Comparison of ENCODE assay signal across 15 cellular contexts in genomic region chr22:19988965-19989724, GRCh38. TPM values are rescaled to one million over a fixed set of nuclear protein-coding genes. Genes with fewer than 3 reads are reported as not detected.
DNase-seq lines count a peak whose midpoint lies in the region; ATAC-seq and TF ChIP-seq lines count a peak whose summit lies in the region.
"Had no signal": no experiment of that assay in that cellular context is flagged by ENCODE, and none has a peak within 500 bp of the region (broad histone marks: within the 10 kb centered on the region; RNA-seq: fewer than 3 reads in every experiment).

No MANE protein-coding gene starts in this region.

- H3K27ac ChIP-seq in CD8-positive, alpha-beta memory T cell (ENCODE audit: low read depth, low read length): peak overlapping the region; percentile 93
- H3K27ac ChIP-seq in gastroesophageal sphincter: peak overlapping the region in 3 of 4 donors; percentile 50 to 93 (median 74)
- no peak overlapping the region for H3K27ac ChIP-seq in psoas muscle
- H3K27ac ChIP-seq in adrenal gland: peak overlapping the region in 2 of 5 donors; percentile 49 to 66
- H3K27ac ChIP-seq: C4-2B had no signal

- no CpG with 5 or more reads among the region's 18 CpGs for WGBS in gastroesophageal sphincter (ENCODE audit: low coverage in 1 of 2), 2 donors
- WGBS in psoas muscle, 3 donors: 79 to 87% (median 81%) methylated on average over 18 of the region's 18 CpGs
- WGBS in adrenal gland, 4 donors: 85 to 92% (median 87%) methylated on average over 5 to 18 of the region's 18 CpGs

- TF ChIP-seq CTCF in gastroesophageal sphincter (IDR thresholded peaks at IDR 0.05) (no peak), psoas muscle (IDR thresholded peaks at IDR 0.05) (no peak), adrenal gland (IDR thresholded peaks at IDR 0.05) (no peak)

- no peak overlapping the region for H3K27ac Mint-ChIP-seq in CD8-positive, alpha-beta memory T cell

- CTCF ChIA-PET in CD8-positive, alpha-beta memory T cell (lab: Charles Lee): no interaction called here

- TF ChIP-seq EP300 in gastroesophageal sphincter (IDR thresholded peaks at IDR 0.05): no peak

- no peaks in the 10 kb centered on the region for H3K36me3 Mint-ChIP-seq in CD8-positive, alpha-beta memory T cell

- H3K9me3 Mint-ChIP-seq in CD8-positive, alpha-beta memory T cell: no peaks in the 10 kb centered on the region

- POLR2A ChIA-PET in CD8-positive, alpha-beta memory T cell (lab: Charles Lee): no interaction called here

- no peaks in the 10 kb centered on the region for H3K9me3 ChIP-seq in CD8-positive, alpha-beta memory T cell (ENCODE audit: low read length)
- H3K9me3 ChIP-seq in gastroesophageal sphincter: no peaks in the 10 kb centered on the region
- no peaks in the 10 kb centered on the region for H3K9me3 ChIP-seq in psoas muscle
- H3K9me3 ChIP-seq in adrenal gland (replicated peaks in 1 of 3): no peaks in the 10 kb centered on the region

- peaks cover 0 to 6% of the 10 kb centered on the region in 2 donors for H3K27me3 Mint-ChIP-seq in CD8-positive, alpha-beta memory T cell

- H3K27me3 ChIP-seq in CD8-positive, alpha-beta memory T cell (ENCODE audit: insufficient read depth, low read length, poor library complexity, severe bottlenecking): peaks cover 5% of the 10 kb centered on the region
- H3K27me3 ChIP-seq in gastroesophageal sphincter (no peaks in the 10 kb centered on the region), psoas muscle (ENCODE audit: insufficient read depth in 3 of 3, low read length in 2 of 3) (no peaks in the 10 kb centered on the region), adrenal gland (no peaks in the 10 kb centered on the region)

- peaks cover 0 to 7% (median 2%) of the 10 kb centered on the region in 3 donors for H3K4me1 Mint-ChIP-seq in CD8-positive, alpha-beta memory T cell

- peaks cover 28% of the 10 kb centered on the region for H3K4me1 ChIP-seq in CD8-positive, alpha-beta memory T cell (ENCODE audit: insufficient read depth, low read length)
- peaks cover 0 to 80% (median 46%) of the 10 kb centered on the region in 3 donors for H3K4me1 ChIP-seq in gastroesophageal sphincter
- H3K4me1 ChIP-seq in psoas muscle: peaks cover 33% of the 10 kb centered on the region
- H3K4me1 ChIP-seq in adrenal gland (replicated peaks in 1 of 2): peaks cover 8 to 25% of the 10 kb centered on the region in 2 donors

- no peak overlapping the region for H3K4me3 ChIP-seq in CD8-positive, alpha-beta memory T cell (ENCODE audit: low read length)
- no peak overlapping the region for H3K4me3 ChIP-seq in gastroesophageal sphincter
- H3K4me3 ChIP-seq in psoas muscle: no peak overlapping the region
- H3K4me3 ChIP-seq in adrenal gland: no peak overlapping the region

- no peak for ATAC-seq in gastroesophageal sphincter
- peak; percentile 36 for ATAC-seq in left lobe of liver
- ATAC-seq in psoas muscle: no peak
- no peak for ATAC-seq in GM21367 (IDR thresholded peaks at IDR 0.05; ENCODE audit: unreplicated experiment)
- ATAC-seq in HG03432 (IDR thresholded peaks at IDR 0.05; ENCODE audit: unreplicated experiment): no peak
- ATAC-seq: PC-3 had no signal

- H3K4me3 Mint-ChIP-seq in CD8-positive, alpha-beta memory T cell: no peak overlapping the region

- no peaks in the 10 kb centered on the region for H3K36me3 ChIP-seq in CD8-positive, alpha-beta memory T cell (ENCODE audit: insufficient read depth, low read length)
- H3K36me3 ChIP-seq in gastroesophageal sphincter: no peaks in the 10 kb centered on the region
- H3K36me3 ChIP-seq in psoas muscle (ENCODE audit: insufficient read depth in 1 of 2, low read depth in 1 of 2): no peaks in the 10 kb centered on the region
- H3K36me3 ChIP-seq in adrenal gland (replicated peaks in 1 of 2): no peaks in the 10 kb centered on the region

- intact Hi-C loops in psoas muscle (cut with DNase I) (no loop called here), adrenal gland (cut with DNase I) (no loop called here)

- no peak for TF ChIP-seq POLR2A in gastroesophageal sphincter (IDR thresholded peaks at IDR 0.05)
- TF ChIP-seq POLR2A in adrenal gland (IDR thresholded peaks at IDR 0.05): no peak

- DNase-seq in CD8-positive, alpha-beta memory T cell: no peak
- no peak for DNase-seq in left lobe of liver (ENCODE audit: low spot score)
- peak; percentile 5 to 45 for DNase-seq in psoas muscle
- DNase-seq in adrenal gland: no peak
- DNase-seq in iPS-NIHi7 (ENCODE audit: extremely low spot score): no peak
- DNase-seq: COR-L47, HCEC 1CT, KBM-7, NCI-H1048, NCI-H226, PC-3 had no signal

RNA-seq across cellular contexts. Expression of gene ARVCF, which starts 27.5 kb away (rescaled TPM):
- total RNA-seq in CD8-positive, alpha-beta memory T cell: 1 to 10 TPM; 1.4 to 1.8 TPM
- 0.92 TPM for polyA plus RNA-seq in CD8-positive, alpha-beta memory T cell
- total RNA-seq in gastroesophageal sphincter (10 to 100 TPM; 32.5 to 61.5 (median 39.5) TPM), left lobe of liver (18.7 TPM), psoas muscle (10 to 100 TPM in 2 of 4 donors, 1 to 10 TPM in 2; 8.7 to 28.0 (median 14.8) TPM), adrenal gland (10 to 100 TPM in 6 of 8 donors, 1 to 10 TPM in 2; 8.5 to 46.1 (median 23.9) TPM)
- polyA plus RNA-seq in psoas muscle (1 to 10 TPM; 3.6 to 7.3 (median 7.0) TPM), adrenal gland (10 to 100 TPM in 2 of 3 donors, 1 to 10 TPM in 1; 1.2 to 74.8 (median 18.8) TPM)

RNA-seq across cellular contexts. Expression of gene TANGO2, which starts 31.8 kb away (rescaled TPM):
- total RNA-seq in CD8-positive, alpha-beta memory T cell: 10 to 100 TPM; 27.3 to 28.0 TPM
- polyA plus RNA-seq in CD8-positive, alpha-beta memory T cell: 48.6 TPM
- total RNA-seq in gastroesophageal sphincter: 10 to 100 TPM; 20.0 to 65.5 (median 45.8) TPM
- total RNA-seq in left lobe of liver: 12.5 TPM
- total RNA-seq in psoas muscle: 10 to 100 TPM; 20.6 to 41.0 (median 36.4) TPM
- polyA plus RNA-seq in psoas muscle: 10 to 100 TPM; 28.2 to 73.3 (median 28.5) TPM
- total RNA-seq in adrenal gland: 10 to 100 TPM; 36.3 to 87.0 (median 48.3) TPM
- polyA plus RNA-seq in adrenal gland: 10 to 100 TPM; 25.1 to 42.6 (median 38.5) TPM

RNA-seq across cellular contexts. Expression of gene TXNRD2, which starts 47.5 kb away (rescaled TPM):
- total RNA-seq in CD8-positive, alpha-beta memory T cell: 10 to 100 TPM; 27.6 to 27.9 TPM
- 13.8 TPM for polyA plus RNA-seq in CD8-positive, alpha-beta memory T cell
- total RNA-seq in gastroesophageal sphincter: 10 to 100 TPM; 16.7 to 33.1 (median 20.3) TPM
- 44.6 TPM for total RNA-seq in left lobe of liver
- total RNA-seq in psoas muscle: 10 to 100 TPM; 18.4 to 35.1 (median 24.5) TPM
- polyA plus RNA-seq in psoas muscle: 10 to 100 TPM; 13.7 to 23.5 (median 16.0) TPM
- total RNA-seq in adrenal gland: 10 to 100 TPM; 41.7 to 74.2 (median 56.5) TPM
- 100 to 1,000 TPM in 2 of 3 donors, 10 to 100 TPM in 1; 39.6 to 171 (median 148) TPM for polyA plus RNA-seq in adrenal gland

RNA-seq across cellular contexts. Expression of gene COMT, which starts 47.6 kb away (rescaled TPM):
- 10 to 100 TPM; 89.3 to 93.7 TPM for total RNA-seq in CD8-positive, alpha-beta memory T cell
- polyA plus RNA-seq in CD8-positive, alpha-beta memory T cell: 92.7 TPM
- total RNA-seq in gastroesophageal sphincter (100 to 1,000 TPM; 105 to 235 (median 208) TPM), left lobe of liver (145 TPM), psoas muscle (100 to 1,000 TPM in 2 of 4 donors, 10 to 100 TPM in 2; 63.6 to 146 (median 115) TPM), adrenal gland (100 to 1,000 TPM; 268 to 743 (median 528) TPM)
- polyA plus RNA-seq in psoas muscle (100 to 1,000 TPM; 100 to 142 (median 117) TPM), adrenal gland (100 to 1,000 TPM in 1 of 3 donors, 10 to 100 TPM in 2; 51.3 to 220 (median 65.5) TPM)

Comparison
In these comparisons a context has a peak if more than half of its experiments do, and no peak if none do; other contexts are left out.
1. DNase-seq: peak in psoas muscle (2 of 2); none in CD8-positive, alpha-beta memory T cell (0 of 5), left lobe of liver (single experiment), adrenal gland (0 of 7) and iPS-NIHi7 (single experiment).